ENCODE assay signal across 1 cellular context in genomic region chr10:77911535-77912123, GRCh38.
TF ChIP-seq lines count a peak whose summit lies in the region.

No MANE protein-coding gene starts in this region.

TF ChIP-seq in HepG2, 621 proteins besides CTCF, POLR2A, EP300 and RAD21 (continued from another document and continues in another):
- no peak for TF ChIP-seq ZNF703 (CRISPR knock-in tag; IDR thresholded peaks at IDR 0.05; ENCODE audit: borderline replicate concordance)
- TF ChIP-seq SOX13 (IDR thresholded peaks at IDR 0.05): no peak
- TF ChIP-seq SOX13 (CRISPR knock-in tag; conservative IDR thresholded peaks at IDR 0.05 in 1 of 2, IDR thresholded peaks at IDR 0.05 in 1 of 2): peak in 1 of 2 experiments; percentile 76; a peak in 2 of 4 replicates
- TF ChIP-seq NCOA2 (CRISPR knock-in tag; IDR thresholded peaks at IDR 0.05): peak; percentile 67
- no peak for TF ChIP-seq IRX3 (CRISPR knock-in tag; IDR thresholded peaks at IDR 0.05; ENCODE audit: borderline replicate concordance, low read depth)
- TF ChIP-seq ASH2L (IDR thresholded peaks at IDR 0.05; ENCODE audit: insufficient read length, low read depth, low read length): no peak
- TF ChIP-seq ZNF430 (CRISPR knock-in tag; IDR thresholded peaks at IDR 0.05): no peak
- peak; percentile 32; the same call in 1 of the 2 replicates for TF ChIP-seq ELF3 (CRISPR knock-in tag; IDR thresholded peaks at IDR 0.05)
- TF ChIP-seq ZFP82 (CRISPR knock-in tag; IDR thresholded peaks at IDR 0.05; ENCODE audit: borderline replicate concordance): no peak
- no peak for TF ChIP-seq PCBP2 (optimal IDR thresholded peaks at IDR 0.05; ENCODE audit: low read depth, low read length, poor library complexity, severe bottlenecking)
- TF ChIP-seq ZBTB40 (IDR thresholded peaks at IDR 0.05): no peak
- 0 out of 2 replicates have a peak, but pooled peaks have one; percentile 23 for TF ChIP-seq ZBTB40 (CRISPR knock-in tag; IDR thresholded peaks at IDR 0.05)
- TF ChIP-seq ZNF318 (CRISPR knock-in tag; IDR thresholded peaks at IDR 0.05): no peak
- TF ChIP-seq ELF4 (CRISPR knock-in tag; IDR thresholded peaks at IDR 0.05; ENCODE audit: borderline replicate concordance): no peak
- no peak for TF ChIP-seq ZNF24 (IDR thresholded peaks at IDR 0.05)
- no peak for TF ChIP-seq KLF11 (CRISPR knock-in tag; IDR thresholded peaks at IDR 0.05)
- no peak for TF ChIP-seq TRIM22 (IDR thresholded peaks at IDR 0.05)
- TF ChIP-seq MED8 (CRISPR knock-in tag; IDR thresholded peaks at IDR 0.05; ENCODE audit: insufficient replicate concordance): no peak
- TF ChIP-seq ZNF280D (CRISPR knock-in tag; IDR thresholded peaks at IDR 0.05): peak; percentile 65; the same call in 1 of the 2 replicates
- TF ChIP-seq HNF4A (CRISPR knock-in tag; IDR thresholded peaks at IDR 0.05): no peak
- no peak for TF ChIP-seq ZNF564 (CRISPR knock-in tag; IDR thresholded peaks at IDR 0.05)
- peak; percentile 7; the same call in 1 of the 2 replicates for TF ChIP-seq GABPB1 (CRISPR knock-in tag; IDR thresholded peaks at IDR 0.05)
- peak; percentile 44; the same call in 1 of the 2 replicates for TF ChIP-seq TEF (CRISPR knock-in tag; IDR thresholded peaks at IDR 0.05)
- no peak for TF ChIP-seq ZNF660 (CRISPR knock-in tag; IDR thresholded peaks at IDR 0.05; ENCODE audit: borderline replicate concordance, low read depth)
- TF ChIP-seq BRF2 (CRISPR knock-in tag; IDR thresholded peaks at IDR 0.05): no peak
- TF ChIP-seq SMAD1 (CRISPR knock-in tag; IDR thresholded peaks at IDR 0.05; ENCODE audit: borderline replicate concordance, low read depth): no peak
- TF ChIP-seq ZBTB39 (CRISPR knock-in tag; IDR thresholded peaks at IDR 0.05): no peak
